Comparison of ENCODE assay signal across 16 cellular contexts in the genomic region with DNA sequence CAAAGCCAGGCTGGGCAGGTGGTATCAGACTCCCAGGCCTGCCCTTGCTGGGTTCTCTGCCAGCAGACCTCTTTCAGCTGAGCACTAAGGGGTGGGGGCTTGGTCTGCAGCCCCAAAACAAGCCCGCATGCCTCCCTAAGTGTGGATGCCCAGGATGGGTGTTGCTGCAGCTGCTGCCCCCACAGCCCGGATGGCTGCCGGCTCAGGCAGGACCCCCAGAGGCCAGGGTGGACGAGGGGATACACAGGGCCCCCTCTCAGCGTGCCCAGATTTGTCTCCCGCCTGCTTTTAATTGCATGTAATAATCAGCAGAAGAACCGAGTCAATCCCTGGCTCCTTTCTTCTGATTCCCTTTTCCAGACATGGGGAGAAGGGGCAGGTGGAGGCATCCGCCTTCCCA.
"Had no signal": no experiment of that assay in that cellular context is flagged by ENCODE, and none has a peak within 500 bp of the region (broad histone marks: within the 10 kb centered on the region; RNA-seq: fewer than 3 reads in every experiment).

No MANE protein-coding gene starts in this region.

- ATAC-seq: activated CD8-positive, alpha-beta memory T cell treated with anti-CD3 and anti-CD28 coated beads, Interleukin-2, amount 10 ng/mL, durations not matched to agents 7 days and 5 days; Panc1 had no signal

- H3K4me3 ChIP-seq: breast epithelium had no signal

- H3K9me3 ChIP-seq: breast epithelium had no signal

- H3K36me3 ChIP-seq: breast epithelium had no signal

- H3K27me3 ChIP-seq: breast epithelium had no signal

- H3K4me1 ChIP-seq: breast epithelium had no signal

- H3K27ac ChIP-seq: breast epithelium had no signal

- DNase-seq: activated CD4-positive, alpha-beta T cell treated with anti-CD3 and anti-CD28 coated beads, Interleukin-2, amount 10 ng/mL, durations not matched to agents 24 days and 14 days; activated CD4-positive, alpha-beta T cell treated with anti-CD3 and anti-CD28 coated beads, Interleukin-2, amount 50 U/mL, for 48 hours; activated CD4-positive, CD25-positive, alpha-beta regulatory T cell treated with anti-CD3 and anti-CD28 coated beads, Interleukin-2, amount 50 U/mL, for 72 hours; activated CD8-positive, alpha-beta memory T cell treated with anti-CD3 and anti-CD28 coated beads, Interleukin-2, amount 10 ng/mL, durations not matched to agents 7 days and 5 days; activated effector memory CD4-positive, alpha-beta T cell treated with Interleukin-2 at 50 U/mL for 16 hours; activated naive CD4-positive, alpha-beta T cell; activated T-cell treated with anti-CD3 and anti-CD28 coated beads, Interleukin-2, amount 50 U/mL, for 24 hours; caudate nucleus; KG1; NCI-H1048; NCI-H1930; NCI-H510A treated with DMSO at 0.1 percent for 48 hours; SHP77 treated with DMSO at 0.1 percent for 48 hours; T-helper 9 cell had no signal
